ENCODE assay signal across 18 cellular contexts in genomic region chr16:646679-647172, GRCh38. TPM values are rescaled to one million over a fixed set of nuclear protein-coding genes. Genes with fewer than 3 reads are reported as not detected.
DNase-seq lines count a peak whose midpoint lies in the region; ATAC-seq, FAIRE-seq and TF ChIP-seq lines count a peak whose summit lies in the region.
"Had no signal": no experiment of that assay in that cellular context is flagged by ENCODE, and none has a peak within 500 bp of the region (broad histone marks: within the 10 kb centered on the region; RNA-seq: fewer than 3 reads in every experiment).

No MANE protein-coding gene starts in this region.

- H4K20me1 ChIP-seq in astrocyte (ENCODE audit: insufficient read depth, low read length): no peaks in the 10 kb centered on the region

- TF ChIP-seq CTCF in astrocyte (IDR thresholded peaks at IDR 0.05; ENCODE audit: insufficient read depth, low read depth, low read length): no peak
- TF ChIP-seq CTCF in nephron (IDR thresholded peaks at IDR 0.05; ENCODE audit: unreplicated experiment in 3 of 3): no peak

- intact Hi-C loops in right cardiac atrium (cut with DNase I): no loop called here
- intact Hi-C loops in left cardiac atrium (cut with DNase I): no loop called here
- intact Hi-C loops in CD4-positive, alpha-beta memory T cell (cut with micrococcal nuclease): loop anchor here (5.0 kb wide), 1 partner anchor 141 kb away; the partner anchor contains the start of genes CHTF18 and RPUSD1
- intact Hi-C loops in activated T-helper 2 cell treated with anti-CD3 and anti-CD28 coated beads, Interferon-gamma antibody, Interleukin-2, Interleukin-4, amounts not matched to agents 10 μg/mL and 5 μg/mL and 100 μg/mL, durations not matched to agents 14 hours and 24 hours and 36 hours (cut with micrococcal nuclease): loop anchor here (10.0 kb wide), 1 partner anchor 968 kb away; the partner anchor contains the start of genes CRAMP1 and IFT140

- WGBS in right cardiac atrium: 81% methylated on average over 22 of the region's 22 CpGs

- no peaks in the 10 kb centered on the region for H3K27me3 Mint-ChIP-seq in astrocyte (ENCODE audit: low read depth, unreplicated experiment)
- peaks cover 14% of the 10 kb centered on the region for H3K27me3 Mint-ChIP-seq in nephron (ENCODE audit: low read depth)
- no peaks in the 10 kb centered on the region for H3K27me3 Mint-ChIP-seq in CD4-positive, alpha-beta memory T cell
- H3K27me3 Mint-ChIP-seq in activated T-helper 2 cell treated with anti-CD3 and anti-CD28 coated beads, Interferon-gamma antibody, Interleukin-2, Interleukin-4, amounts not matched to agents 10 μg/mL and 5 μg/mL and 100 μg/mL, durations not matched to agents 14 hours and 24 hours and 36 hours (ENCODE audit: low read depth): no peaks in the 10 kb centered on the region
- H3K27me3 Mint-ChIP-seq: activated CD4-positive, alpha-beta T cell treated with anti-CD3 and anti-CD28 coated beads for 36 hours; memory B cell had no signal

- POLR2A ChIA-PET in CD4-positive, alpha-beta memory T cell (lab: Charles Lee; ENCODE audit: partially characterized antibody): interaction anchor here (1.3 kb wide), 1 partner anchor 10 kb away, joined by 4 read pairs; the partner anchor contains the start of gene METTL26

- peaks cover 16% of the 10 kb centered on the region for H3K79me2 ChIP-seq in astrocyte (ENCODE audit: insufficient read depth, low read length)

- ATAC-seq in right cardiac atrium (no peak), left cardiac atrium (no peak)
- ATAC-seq: activated CD4-positive, alpha-beta T cell treated with anti-CD3 and anti-CD28 coated beads for 36 hours had no signal

- peak overlapping the region; percentile 22 for H3K27ac ChIP-seq in right cardiac atrium (ENCODE audit: low read length)
- H3K27ac ChIP-seq in astrocyte (ENCODE audit: low read depth, low read length): no peak overlapping the region
- H3K27ac ChIP-seq in CD4-positive, alpha-beta memory T cell (ENCODE audit: low read depth, low read length): no peak overlapping the region
- H3K27ac ChIP-seq: SJSA1, uterus had no signal

- H3K9me3 ChIP-seq in right cardiac atrium (ENCODE audit: control insufficient read depth, low read length): no peaks in the 10 kb centered on the region
- H3K9me3 ChIP-seq in astrocyte (ENCODE audit: insufficient read depth, low read depth, low read length): no peaks in the 10 kb centered on the region
- H3K9me3 ChIP-seq in CD4-positive, alpha-beta memory T cell (ENCODE audit: control insufficient read depth in 1 of 2, low read length in 2 of 2): no peaks in the 10 kb centered on the region
- H3K9me3 ChIP-seq: uterus had no signal

- CTCF ChIA-PET in CD4-positive, alpha-beta memory T cell (lab: Charles Lee; ENCODE audit: partially characterized antibody): no interaction called here

- no peak overlapping the region for H3K27ac Mint-ChIP-seq in astrocyte (ENCODE audit: unreplicated experiment)
- no peak overlapping the region for H3K27ac Mint-ChIP-seq in nephron
- peak overlapping the region in 2 of 7 donors; percentile 18 to 41 for H3K27ac Mint-ChIP-seq in CD4-positive, alpha-beta memory T cell
- no peak overlapping the region for H3K27ac Mint-ChIP-seq in activated T-helper 2 cell treated with anti-CD3 and anti-CD28 coated beads, Interferon-gamma antibody, Interleukin-2, Interleukin-4, amounts not matched to agents 10 μg/mL and 5 μg/mL and 100 μg/mL, durations not matched to agents 14 hours and 24 hours and 36 hours
- H3K27ac Mint-ChIP-seq: activated CD4-positive, alpha-beta T cell treated with anti-CD3 and anti-CD28 coated beads for 36 hours; memory B cell had no signal

- peak overlapping the region; percentile 60 for H3K4me3 Mint-ChIP-seq in astrocyte (ENCODE audit: unreplicated experiment)
- H3K4me3 Mint-ChIP-seq in nephron: peak overlapping the region; percentile 42 to 71 (median 63)
- H3K4me3 Mint-ChIP-seq in CD4-positive, alpha-beta memory T cell: peak overlapping the region in 1 of 8 donors; percentile 28
- no peak overlapping the region for H3K4me3 Mint-ChIP-seq in activated T-helper 2 cell treated with anti-CD3 and anti-CD28 coated beads, Interferon-gamma antibody, Interleukin-2, Interleukin-4, amounts not matched to agents 10 μg/mL and 5 μg/mL and 100 μg/mL, durations not matched to agents 14 hours and 24 hours and 36 hours (ENCODE audit: low read depth)
- H3K4me3 Mint-ChIP-seq: activated CD4-positive, alpha-beta T cell treated with anti-CD3 and anti-CD28 coated beads for 36 hours; memory B cell; nephron progenitor cell had no signal

- no peak for FAIRE-seq in astrocyte (lab: Jason Lieb, UNC)

- no peak overlapping the region for H2AFZ ChIP-seq in astrocyte (ENCODE audit: low read depth, low read length)

- H3K4me2 ChIP-seq in astrocyte (ENCODE audit: low read length): no peak overlapping the region

- H3K4me3 ChIP-seq in right cardiac atrium (ENCODE audit: low read length): no peak overlapping the region
- H3K4me3 ChIP-seq in astrocyte (ENCODE audit: insufficient read depth, low read depth, low read length): no peak overlapping the region
- H3K4me3 ChIP-seq in CD4-positive, alpha-beta memory T cell (ENCODE audit: low read length in 2 of 2): no peak overlapping the region
- H3K4me3 ChIP-seq: SJSA1, uterus had no signal

- no peaks in the 10 kb centered on the region for H3K9me3 Mint-ChIP-seq in astrocyte (ENCODE audit: unreplicated experiment)
- no peaks in the 10 kb centered on the region for H3K9me3 Mint-ChIP-seq in nephron
- H3K9me3 Mint-ChIP-seq in CD4-positive, alpha-beta memory T cell: no peaks in the 10 kb centered on the region
- no peaks in the 10 kb centered on the region for H3K9me3 Mint-ChIP-seq in activated T-helper 2 cell treated with anti-CD3 and anti-CD28 coated beads, Interferon-gamma antibody, Interleukin-2, Interleukin-4, amounts not matched to agents 10 μg/mL and 5 μg/mL and 100 μg/mL, durations not matched to agents 14 hours and 24 hours and 36 hours
- H3K9me3 Mint-ChIP-seq: memory B cell, nephron progenitor cell had no signal

- no peaks in the 10 kb centered on the region for H3K27me3 ChIP-seq in right cardiac atrium (ENCODE audit: control insufficient read depth, insufficient read depth)
- no peaks in the 10 kb centered on the region for H3K27me3 ChIP-seq in astrocyte (ENCODE audit: insufficient read depth, low read length)
- H3K27me3 ChIP-seq in CD4-positive, alpha-beta memory T cell (ENCODE audit: insufficient read depth, low read length): no peaks in the 10 kb centered on the region
- H3K27me3 ChIP-seq: uterus had no signal

- H3K36me3 ChIP-seq in astrocyte (ENCODE audit: insufficient read depth, low read length): no peaks in the 10 kb centered on the region
- no peaks in the 10 kb centered on the region for H3K36me3 ChIP-seq in CD4-positive, alpha-beta memory T cell (ENCODE audit: insufficient read depth, low read length)
- H3K36me3 ChIP-seq: uterus had no signal

- H3K4me1 ChIP-seq in right cardiac atrium (ENCODE audit: control insufficient read depth, insufficient read depth, low read length): peaks cover 3% of the 10 kb centered on the region
- H3K4me1 ChIP-seq in astrocyte (ENCODE audit: insufficient read depth, low read length): peaks cover 17% of the 10 kb centered on the region
- peaks cover 24% of the 10 kb centered on the region for H3K4me1 ChIP-seq in CD4-positive, alpha-beta memory T cell (ENCODE audit: insufficient read depth, low read length)

- H3K36me3 Mint-ChIP-seq in astrocyte (ENCODE audit: low read depth, unreplicated experiment) (no peaks in the 10 kb centered on the region), nephron (ENCODE audit: low read depth) (no peaks in the 10 kb centered on the region)
- H3K36me3 Mint-ChIP-seq in CD4-positive, alpha-beta memory T cell: no peaks in the 10 kb centered on the region
- H3K36me3 Mint-ChIP-seq in activated T-helper 2 cell treated with anti-CD3 and anti-CD28 coated beads, Interferon-gamma antibody, Interleukin-2, Interleukin-4, amounts not matched to agents 10 μg/mL and 5 μg/mL and 100 μg/mL, durations not matched to agents 14 hours and 24 hours and 36 hours (ENCODE audit: low read depth): peaks cover 16% of the 10 kb centered on the region
- H3K36me3 Mint-ChIP-seq: memory B cell had no signal

- no peak for DNase-seq in right cardiac atrium
- no peak for DNase-seq in left cardiac atrium
- DNase-seq in astrocyte (ENCODE audit: low read depth): no peak
- no peak for DNase-seq in activated CD4-positive, CD25-positive, alpha-beta regulatory T cell treated with anti-CD3 and anti-CD28 coated beads, Interleukin-2, amount 50 U/mL, for 72 hours
- no peak for DNase-seq in CD4-positive, alpha-beta memory T cell
- DNase-seq in NCI-H748 (lab: John Stamatoyannopoulos, UW; ENCODE audit: unreplicated experiment): no peak
- DNase-seq in activated T-helper 2 cell treated with anti-CD3 and anti-CD28 coated beads, Interferon-gamma antibody, Interleukin-2, Interleukin-4, amounts not matched to agents 10 μg/mL and 5 μg/mL and 100 μg/mL, durations not matched to agents 14 hours and 24 hours and 36 hours (ENCODE audit: low spot score): no peak
- DNase-seq: activated CD4-positive, alpha-beta T cell treated with anti-CD3 and anti-CD28 coated beads for 36 hours; activated T-cell treated with anti-CD3 and anti-CD28 coated beads, Interleukin-2, amount 50 U/mL, for 48 hours; foreskin melanocyte; Kasumi-1; NCI-H2171 treated with DMSO at 0.1 percent for 48 hours; nephron progenitor cell; T-helper 9 cell; uterus had no signal

- H3K9ac ChIP-seq in astrocyte (ENCODE audit: low read length): no peak overlapping the region

- no peaks in the 10 kb centered on the region for H3K4me1 Mint-ChIP-seq in astrocyte (ENCODE audit: low read depth, unreplicated experiment)
- H3K4me1 Mint-ChIP-seq in nephron: no peaks in the 10 kb centered on the region
- peaks cover 0 to 40% (median 8%) of the 10 kb centered on the region in 4 donors for H3K4me1 Mint-ChIP-seq in CD4-positive, alpha-beta memory T cell
- peaks cover 4% of the 10 kb centered on the region for H3K4me1 Mint-ChIP-seq in activated T-helper 2 cell treated with anti-CD3 and anti-CD28 coated beads, Interferon-gamma antibody, Interleukin-2, Interleukin-4, amounts not matched to agents 10 μg/mL and 5 μg/mL and 100 μg/mL, durations not matched to agents 14 hours and 24 hours and 36 hours (ENCODE audit: low read depth)

RNA-seq across cellular contexts. Expression of gene WDR90, which starts 2.4 kb away (rescaled TPM):
- total RNA-seq in right cardiac atrium: 10 to 100 TPM; 10.5 to 13.7 (median 12.0) TPM
- 8.1 TPM for polyA plus RNA-seq in right cardiac atrium
- total RNA-seq in left cardiac atrium: 10 to 100 TPM in 1 of 2 donors, 1 to 10 TPM in 1; 9.6 to 15.5 TPM
- 16.1 and 21.2 TPM in 2 replicates for total RNA-seq in astrocyte
- 10 to 100 TPM; 18.0 to 19.7 TPM for total RNA-seq in CD4-positive, alpha-beta memory T cell
- polyA plus RNA-seq in CD4-positive, alpha-beta memory T cell: 1 to 10 TPM in 1 of 2 donors, under 1 TPM in 1; 0.96 to 1.7 TPM
- 73.7 and 77.2 TPM in 2 replicates for total RNA-seq in activated T-helper 2 cell treated with anti-CD3 and anti-CD28 coated beads, Interferon-gamma antibody, Interleukin-2, Interleukin-4, amounts not matched to agents 10 μg/mL and 5 μg/mL and 100 μg/mL, durations not matched to agents 14 hours and 24 hours and 36 hours

RNA-seq across cellular contexts. Expression of gene MCRIP2, which starts 5.1 kb away (rescaled TPM):
- 100 to 1,000 TPM in 1 of 4 donors, 10 to 100 TPM in 3; 71.2 to 121 (median 85.6) TPM for total RNA-seq in right cardiac atrium
- 141 TPM for polyA plus RNA-seq in right cardiac atrium
- 100 to 1,000 TPM in 1 of 2 donors, 10 to 100 TPM in 1; 92.8 to 117 TPM for total RNA-seq in left cardiac atrium
- total RNA-seq in astrocyte: 20.9 and 23.7 TPM in 2 replicates
- total RNA-seq in CD4-positive, alpha-beta memory T cell: 10 to 100 TPM; 28.3 to 30.5 TPM
- 10 to 100 TPM; 34.6 to 45.5 TPM for polyA plus RNA-seq in CD4-positive, alpha-beta memory T cell
- total RNA-seq in activated T-helper 2 cell treated with anti-CD3 and anti-CD28 coated beads, Interferon-gamma antibody, Interleukin-2, Interleukin-4, amounts not matched to agents 10 μg/mL and 5 μg/mL and 100 μg/mL, durations not matched to agents 14 hours and 24 hours and 36 hours: 62.6 and 63.1 TPM in 2 replicates

RNA-seq across cellular contexts. Expression of gene METTL26, which starts 10.6 kb away (rescaled TPM):
- total RNA-seq in right cardiac atrium: 10 to 100 TPM; 55.4 to 60.3 (median 56.6) TPM
- 128 TPM for polyA plus RNA-seq in right cardiac atrium
- total RNA-seq in left cardiac atrium: 10 to 100 TPM; 42.8 to 61.8 TPM
- total RNA-seq in astrocyte: 56.4 and 59.6 TPM in 2 replicates
- 10 to 100 TPM; 68.4 to 74.1 TPM for total RNA-seq in CD4-positive, alpha-beta memory T cell
- polyA plus RNA-seq in CD4-positive, alpha-beta memory T cell: 100 to 1,000 TPM in 1 of 2 donors, 10 to 100 TPM in 1; 90.1 to 106 TPM
- 128 and 131 TPM in 2 replicates for total RNA-seq in activated T-helper 2 cell treated with anti-CD3 and anti-CD28 coated beads, Interferon-gamma antibody, Interleukin-2, Interleukin-4, amounts not matched to agents 10 μg/mL and 5 μg/mL and 100 μg/mL, durations not matched to agents 14 hours and 24 hours and 36 hours

RNA-seq across cellular contexts. Expression of gene WFIKKN1, which starts 15.9 kb away (rescaled TPM):
- under 1 TPM; 0.15 to 0.70 (median 0.20) TPM for total RNA-seq in right cardiac atrium
- polyA plus RNA-seq in right cardiac atrium: 0.29 TPM
- under 1 TPM; 0.21 to 0.50 TPM for total RNA-seq in left cardiac atrium
- 0.43 and 0.89 TPM in 2 replicates for total RNA-seq in astrocyte
- total RNA-seq in CD4-positive, alpha-beta memory T cell: under 1 TPM; 0.67 to 0.86 TPM
- polyA plus RNA-seq in CD4-positive, alpha-beta memory T cell: under 1 TPM in 1 of 2 donors, not detected in 1; 0.09 TPM
- 0.32 and 0.57 TPM in 2 replicates for total RNA-seq in activated T-helper 2 cell treated with anti-CD3 and anti-CD28 coated beads, Interferon-gamma antibody, Interleukin-2, Interleukin-4, amounts not matched to agents 10 μg/mL and 5 μg/mL and 100 μg/mL, durations not matched to agents 14 hours and 24 hours and 36 hours

RNA-seq across cellular contexts. Expression of gene RHOT2, which starts 21.2 kb away (rescaled TPM):
- 100 to 1,000 TPM in 1 of 4 donors, 10 to 100 TPM in 3; 84.3 to 104 (median 90.8) TPM for total RNA-seq in right cardiac atrium
- 101 TPM for polyA plus RNA-seq in right cardiac atrium
- 100 to 1,000 TPM in 1 of 2 donors, 10 to 100 TPM in 1; 73.8 to 106 TPM for total RNA-seq in left cardiac atrium
- 87.3 and 93.2 TPM in 2 replicates for total RNA-seq in astrocyte
- total RNA-seq in CD4-positive, alpha-beta memory T cell: 100 to 1,000 TPM; 254 to 263 TPM
- 10 to 100 TPM; 46.6 to 54.3 TPM for polyA plus RNA-seq in CD4-positive, alpha-beta memory T cell
- 156 and 158 TPM in 2 replicates for total RNA-seq in activated T-helper 2 cell treated with anti-CD3 and anti-CD28 coated beads, Interferon-gamma antibody, Interleukin-2, Interleukin-4, amounts not matched to agents 10 μg/mL and 5 μg/mL and 100 μg/mL, durations not matched to agents 14 hours and 24 hours and 36 hours

Comparison
In these comparisons a context has a peak if more than half of its experiments do, and no peak if none do; other contexts are left out.
1. intact Hi-C loops: an anchor here in CD4-positive, alpha-beta memory T cell (5.0 kb wide) and activated T-helper 2 cell treated with anti-CD3 and anti-CD28 coated beads, Interferon-gamma antibody, Interleukin-2, Interleukin-4, amounts not matched to agents 10 μg/mL and 5 μg/mL and 100 μg/mL, durations not matched to agents 14 hours and 24 hours and 36 hours (10.0 kb wide); none called in right cardiac atrium and left cardiac atrium.